Comparison of ENCODE assay signal across 18 cellular contexts in genomic region chr4:152162331-152162697, GRCh38.
"Had no signal": no experiment of that assay in that cellular context is flagged by ENCODE, and none has a peak within 500 bp of the region (broad histone marks: within the 10 kb centered on the region; RNA-seq: fewer than 3 reads in every experiment).

No MANE protein-coding gene starts in this region.

- H3K4me1 ChIP-seq: body of pancreas, lower lobe of right lung, thyroid gland, uterus had no signal

- H3K4me3 ChIP-seq: adrenal gland, body of pancreas, gastroesophageal sphincter, heart right ventricle, lower lobe of right lung, ovary, sigmoid colon, thyroid gland, uterus had no signal

- H3K36me3 ChIP-seq: adrenal gland, gastroesophageal sphincter, heart right ventricle, lower lobe of right lung, ovary, sigmoid colon, thyroid gland, uterus had no signal

- H3K27ac ChIP-seq: adrenal gland, body of pancreas, gastroesophageal sphincter, lower lobe of right lung, ovary, sigmoid colon, thyroid gland, uterus had no signal

- DNase-seq: activated CD4-positive, alpha-beta T cell treated with anti-CD3 and anti-CD28 coated beads for 4 hours; activated CD8-positive, alpha-beta T cell treated with anti-CD3 and anti-CD28 coated beads for 36 hours; activated effector memory CD4-positive, alpha-beta T cell treated with Interleukin-2 at 50 U/mL for 16 hours; activated naive CD4-positive, alpha-beta T cell treated with anti-CD3 and anti-CD28 coated beads, Interleukin-2, amount 50 U/mL, for 16 hours; activated T-cell treated with anti-CD3 and anti-CD28 coated beads, Interleukin-2, amount 50 U/mL, for 4 hours; body of pancreas; effector memory CD4-positive, alpha-beta T cell; heart right ventricle; left cardiac atrium; lower lobe of right lung; ovary; sigmoid colon; thyroid gland; uterus had no signal

- H3K27me3 ChIP-seq: adrenal gland, body of pancreas, gastroesophageal sphincter, heart right ventricle, ovary, sigmoid colon, thyroid gland, uterus had no signal

- H3K9me3 ChIP-seq: adrenal gland, body of pancreas, gastroesophageal sphincter, heart right ventricle, lower lobe of right lung, ovary, sigmoid colon, thyroid gland, uterus had no signal

- ATAC-seq: activated CD8-positive, alpha-beta T cell treated with anti-CD3 and anti-CD28 coated beads for 36 hours; activated T-cell treated with anti-CD3 and anti-CD28 coated beads, Interleukin-2, amount 50 U/mL, for 4 hours; body of pancreas; gastroesophageal sphincter; lower lobe of right lung; stimulated activated effector memory CD8-positive, alpha-beta T cell treated with anti-CD3 and anti-CD28 coated beads, Interleukin-12 subunit alpha, Interleukin-12 subunit beta, amount 100 ng/mL, for 72 hours; WTC11 had no signal
